8 cellular contexts compared by ENCODE assay signal in genomic region chr6:134174790-134175531, GRCh38.
A peak's percentile ranks its signal among the peaks of the same experiment; 100 is the strongest.
DNase-seq lines count a peak whose midpoint lies in the region; ATAC-seq and TF ChIP-seq lines count a peak whose summit lies in the region.

No MANE protein-coding gene starts in this region.

- ATAC-seq in GM18498 (IDR thresholded peaks at IDR 0.05; ENCODE audit: unreplicated experiment) (peak; percentile 89), HG02852 (IDR thresholded peaks at IDR 0.05; ENCODE audit: unreplicated experiment) (peak; percentile 81), right cardiac atrium (peak; percentile 91 to 95)

- H3K9me3 ChIP-seq in right cardiac atrium (ENCODE audit: control insufficient read depth, low read length) (no peaks in the 10 kb centered on the region), vagina (no peaks in the 10 kb centered on the region)

- peak overlapping the region; percentile 47 for H3K9ac ChIP-seq in rectal smooth muscle tissue (ENCODE audit: low read length)

- H3K36me3 ChIP-seq in rectal smooth muscle tissue (ENCODE audit: control insufficient read depth, insufficient read depth, low read length) (peaks cover 8% of the 10 kb centered on the region), vagina (peaks cover 0 to 39% of the 10 kb centered on the region in 2 donors)

- peak; percentile 35 to 90 for TF ChIP-seq POLR2A in vagina (IDR thresholded peaks at IDR 0.05)

- H3K4me1 ChIP-seq in right cardiac atrium (ENCODE audit: control insufficient read depth, insufficient read depth, low read length) = peaks cover 3% of the 10 kb centered on the region
- peaks cover 6% of the 10 kb centered on the region for H3K4me1 ChIP-seq in rectal smooth muscle tissue (ENCODE audit: control insufficient read depth, insufficient read depth, low read length)
- H3K4me1 ChIP-seq in vagina = peaks cover 57% of the 10 kb centered on the region

- intact Hi-C loops in right cardiac atrium (cut with DNase I) = loop anchor here (5.0 to 10.0 kb wide), 9 partner anchors 340 to 710 kb away; no protein-coding TSS in a partner anchor
- intact Hi-C loops in vagina (cut with DNase I) = loop anchor here (5.0 kb wide), 3 partner anchors 462 to 707 kb away; no protein-coding TSS in a partner anchor

- H3K4me3 ChIP-seq in right cardiac atrium (ENCODE audit: low read length) (peak overlapping the region; percentile 86), rectal smooth muscle tissue (ENCODE audit: low read length) (peak overlapping the region; percentile 86), vagina (peak overlapping the region; percentile 89 to 95)

- H3K27me3 ChIP-seq in right cardiac atrium (ENCODE audit: control insufficient read depth, insufficient read depth) = no peaks in the 10 kb centered on the region
- H3K27me3 ChIP-seq in rectal smooth muscle tissue (ENCODE audit: control insufficient read depth, insufficient read depth, low read length) = no peaks in the 10 kb centered on the region
- H3K27me3 ChIP-seq in vagina = no peaks in the 10 kb centered on the region

- WGBS in right cardiac atrium = under 1% methylated on average over 97 of the region's 97 CpGs

- peak overlapping the region; percentile 94 for H3K27ac ChIP-seq in right cardiac atrium (ENCODE audit: low read length)
- peak overlapping the region; percentile 74 for H3K27ac ChIP-seq in rectal smooth muscle tissue (ENCODE audit: low read depth, low read length)
- H3K27ac ChIP-seq in vagina = peak overlapping the region; percentile 98

- peak; percentile 46 for DNase-seq in NCI-H1436 treated with DMSO at 0.1 percent for 48 hours (lab: John Stamatoyannopoulos, UW)
- DNase-seq in T-helper 2 cell = peak; percentile 88 to 92 (median 90)
- DNase-seq in anterior cingulate cortex (lab: John Stamatoyannopoulos, UW) = peak; percentile 58 to 98 (median 94)
- peak; percentile 95 to 98 (median 98) for DNase-seq in right cardiac atrium
- DNase-seq in vagina (ENCODE audit: extremely low spot score in 2 of 2) = peak in 1 of 2 donors; percentile 95

- no peak for TF ChIP-seq CTCF in vagina (IDR thresholded peaks at IDR 0.05)
